8 cellular contexts compared by ENCODE assay signal in genomic region chr19:48836089-48837017, GRCh38. TPM values are rescaled to one million over a fixed set of nuclear protein-coding genes. Genes with fewer than 3 reads are reported as not detected.
DNase-seq lines count a peak whose midpoint lies in the region; ATAC-seq, FAIRE-seq and TF ChIP-seq lines count a peak whose summit lies in the region.

Gene HSD17B14, minus strand, starts transcription at chr19:48836491. Its CDS starts 80 bp downstream, at chr19:48836411.

- peaks cover 0 to 4% of the 10 kb centered on the region in 2 experiments for H3K36me3 ChIP-seq in endothelial cell of umbilical vein (ENCODE audit: control insufficient read depth in 2 of 2, extremely low read depth in 1 of 2, insufficient read depth in 2 of 2, low read length in 2 of 2)
- no peaks in the 10 kb centered on the region for H3K36me3 ChIP-seq in mucosa of rectum (ENCODE audit: control insufficient read depth in 2 of 2, insufficient read depth in 2 of 2, low read length in 2 of 2)

- BruUV-seq in endothelial cell of umbilical vein (replicated peaks; lab: Mats Ljungman, UMichigan) = TSS peak; percentile 54

- H4K20me1 ChIP-seq in endothelial cell of umbilical vein (replicated peaks; ENCODE audit: control insufficient read depth, extremely low read depth, insufficient read depth, low read length) = no peaks in the 10 kb centered on the region

- intact Hi-C loops in endothelial cell of umbilical vein (cut with micrococcal nuclease) = loop anchor here (1.0 to 5.0 kb wide), 3 partner anchors 36 to 129 kb away; partner anchors contain the start of genes FTL and PPP1R15A

- no peak for FAIRE-seq in endothelial cell of umbilical vein (lab: Jason Lieb, UNC)

- H3K4me3 ChIP-seq in AG04449 (ENCODE audit: low read depth, low read length) = peak within 1 kb of the TSS; percentile 64
- peak within 1 kb of the TSS; percentile 38 to 61 (median 57) for H3K4me3 ChIP-seq in endothelial cell of umbilical vein (replicated peaks in 1 of 3; ENCODE audit: insufficient read depth in 1 of 3, low read depth in 1 of 3, low read length in 3 of 3)
- peak within 1 kb of the TSS in 1 of 2 donors; percentile 42 for H3K4me3 ChIP-seq in mucosa of rectum (ENCODE audit: low read length in 2 of 2)

- peak; percentile 14 for ATAC-seq in GM18517 (IDR thresholded peaks at IDR 0.05; ENCODE audit: unreplicated experiment)
- ATAC-seq in GM21786 (IDR thresholded peaks at IDR 0.05; ENCODE audit: unreplicated experiment) = no peak

- CTCF ChIA-PET in AG04449 (lab: Yijun Ruan, JAX) (interaction anchor here (0.6 to 15.6 kb wide), 25 partner anchors 9 to 191 kb away, joined by 3 to 737 read pairs (median 5); partner anchors contain the start of genes BCAT2, CA11, GYS1 and PLEKHA4), RWPE1 (lab: Yijun Ruan, JAX) (interaction anchor here (0.6 to 1.6 kb wide), 14 partner anchors 8 to 881 kb away, joined by 3 to 16 read pairs (median 4); no protein-coding TSS in a partner anchor), endothelial cell of umbilical vein (lab: Charles Lee) (interaction anchor here (0.7 to 2.6 kb wide), 30 partner anchors 8 to 191 kb away, joined by 3 to 108 read pairs (median 4); partner anchors contain the start of genes BCAT2, CA11, DHDH and PPP1R15A)

- H3K27ac ChIP-seq in RWPE1 = peak within 1 kb of the TSS; percentile 66
- H3K27ac ChIP-seq in endothelial cell of umbilical vein (ENCODE audit: insufficient read depth, low read depth, low read length) = peak within 1 kb of the TSS; percentile 55
- peak within 1 kb of the TSS in 1 of 2 donors; percentile 38 for H3K27ac ChIP-seq in mucosa of rectum (ENCODE audit: low read depth in 2 of 2, low read length in 2 of 2)

- peak within 1 kb of the TSS; percentile 91 for H3K4me2 ChIP-seq in endothelial cell of umbilical vein (ENCODE audit: insufficient read depth, low read length)

- DNase-seq in AG04449 (ENCODE audit: low read depth, low spot score) (no peak), RWPE1 (ENCODE audit: low spot score) (no peak), endothelial cell of umbilical vein (ENCODE audit: low read depth, low spot score) (peak; percentile 78), NOMO-1 treated with dmso at 0.1 percent for 144 hours (lab: John Stamatoyannopoulos, UW; ENCODE audit: unreplicated experiment) (no peak), T1000 (lab: John Stamatoyannopoulos, UW) (no peak)

- dilution Hi-C loops in endothelial cell of umbilical vein (cut with MboI; ENCODE audit: extremely low pct_ligation_motif_present, low sequenced_read_pairs) = no loop called here

- peaks cover 5% of the 10 kb centered on the region for H3K4me1 ChIP-seq in endothelial cell of umbilical vein (ENCODE audit: control insufficient read depth, extremely low read depth, insufficient read depth, low read length)
- peaks cover 0 to 5% of the 10 kb centered on the region in 2 donors for H3K4me1 ChIP-seq in mucosa of rectum (ENCODE audit: control insufficient read depth in 2 of 2, insufficient read depth in 2 of 2, low read length in 2 of 2)

- H3K9me3 ChIP-seq in endothelial cell of umbilical vein (replicated peaks; ENCODE audit: control insufficient read depth, insufficient read depth, low read length) (no peaks in the 10 kb centered on the region), mucosa of rectum (ENCODE audit: control insufficient read depth in 2 of 2, low read length in 2 of 2) (no peaks in the 10 kb centered on the region)

- H3K27me3 ChIP-seq in endothelial cell of umbilical vein (ENCODE audit: control insufficient read depth in 2 of 2, insufficient read depth in 2 of 2, low read length in 2 of 2) (no peaks in the 10 kb centered on the region), mucosa of rectum (ENCODE audit: control insufficient read depth in 2 of 2, insufficient read depth in 2 of 2, low read length in 2 of 2) (no peaks in the 10 kb centered on the region)

- H3K79me2 ChIP-seq in endothelial cell of umbilical vein (ENCODE audit: control insufficient read depth, insufficient read depth, low read length) = no peaks in the 10 kb centered on the region

- peak within 1 kb of the TSS; percentile 91 for H2AFZ ChIP-seq in endothelial cell of umbilical vein (ENCODE audit: low read depth, low read length)

- no peak for TF ChIP-seq POLR2A in endothelial cell of umbilical vein (IDR thresholded peaks at IDR 0.05; ENCODE audit: low read depth, low read length)

- TF ChIP-seq CTCF in AG04449 (IDR thresholded peaks at IDR 0.05; ENCODE audit: insufficient read depth, low read length, missing control alignments) = no peak
- peak; percentile 54; the same call in 1 of the 2 replicates for TF ChIP-seq CTCF in RWPE1 (conservative IDR thresholded peaks at IDR 0.05; ENCODE audit: low read depth)
- TF ChIP-seq CTCF in endothelial cell of umbilical vein (IDR thresholded peaks at IDR 0.05; ENCODE audit: extremely low read depth in 1 of 2, insufficient read depth in 1 of 2, low read depth in 1 of 2, low read length in 2 of 2) = no peak

- POLR2A ChIA-PET in AG04449 (lab: Yijun Ruan, JAX) (interaction anchor here (0.8 to 2.0 kb wide), 6 partner anchors 36 to 130 kb away, joined by 3 to 12 read pairs (median 5); partner anchors contain the start of gene PPP1R15A), RWPE1 (lab: Yijun Ruan, JAX; ENCODE audit: low non-redundant PET) (no interaction called here), endothelial cell of umbilical vein (lab: Charles Lee) (interaction anchor here (0.6 to 2.0 kb wide), 3 partner anchors 36 to 48 kb away, joined by 3 to 9 read pairs (median 8); partner anchors contain the start of gene PPP1R15A)

- H3K9ac ChIP-seq in endothelial cell of umbilical vein (replicated peaks; ENCODE audit: extremely low read depth, insufficient read depth, low read length) (peak within 1 kb of the TSS; percentile 55), mucosa of rectum (ENCODE audit: low read depth in 1 of 2, low read length in 2 of 2) (peak within 1 kb of the TSS; percentile 5 to 63)

- no peaks in the 10 kb centered on the region for H3K9me1 ChIP-seq in endothelial cell of umbilical vein (replicated peaks; ENCODE audit: control insufficient read depth, extremely low read depth, insufficient read depth, low read length)

TF ChIP-seq in endothelial cell of umbilical vein, 7 proteins besides CTCF, POLR2A, EP300 and RAD21:
- TF ChIP-seq FOS (IDR thresholded peaks at IDR 0.05; ENCODE audit: borderline replicate concordance, insufficient read depth, low read length) (no peak), GATA2 (IDR thresholded peaks at IDR 0.05; ENCODE audit: insufficient read depth, insufficient read length, low read depth, low read length) (no peak), JUN (IDR thresholded peaks at IDR 0.05; ENCODE audit: borderline replicate concordance, insufficient read depth, insufficient read length, low read depth) (no peak), MYC (IDR thresholded peaks at IDR 0.05; ENCODE audit: low read depth, low read length) (no peak), MAX (IDR thresholded peaks at IDR 0.05; ENCODE audit: insufficient read depth, insufficient read length) (no peak), POLR2AphosphoS5 (IDR thresholded peaks at IDR 0.05; ENCODE audit: insufficient read depth, low read depth, low read length) (no peak), EZH2 (IDR thresholded peaks at IDR 0.05; ENCODE audit: borderline replicate concordance, low read depth, low read length, severe bottlenecking) (no peak)

RNA-seq across cellular contexts. Expression of gene HSD17B14, which starts in this region (rescaled TPM):
- 20.9 and 21.5 TPM in 2 replicates for total RNA-seq in endothelial cell of umbilical vein
- 44.5 and 46.3 TPM in 2 replicates for polyA plus RNA-seq in endothelial cell of umbilical vein
- 15.0 and 24.3 TPM in 2 replicates for polyA plus RNA-seq in endothelial cell of umbilical vein (2011; cell fraction: cytosol; rRNA removed)
- 39.2 and 43.9 TPM in 2 replicates for polyA plus RNA-seq in endothelial cell of umbilical vein (2011; cell fraction: nucleus; rRNA removed)
- 17.7 and 28.1 TPM in 2 replicates for polyA plus RNA-seq in endothelial cell of umbilical vein (2012)
- polyA minus RNA-seq in endothelial cell of umbilical vein = 9.4 and 9.6 TPM in 2 replicates
- not detected for polyA minus RNA-seq in endothelial cell of umbilical vein (2011; cell fraction: cytosol; rRNA and poly(A)+ RNA removed)
- polyA minus RNA-seq in endothelial cell of umbilical vein (2011; cell fraction: nucleus; rRNA and poly(A)+ RNA removed) = 8.8 and 18.9 TPM in 2 replicates
